Comparison of ENCODE assay signal across 9 cellular contexts in the genomic region with DNA sequence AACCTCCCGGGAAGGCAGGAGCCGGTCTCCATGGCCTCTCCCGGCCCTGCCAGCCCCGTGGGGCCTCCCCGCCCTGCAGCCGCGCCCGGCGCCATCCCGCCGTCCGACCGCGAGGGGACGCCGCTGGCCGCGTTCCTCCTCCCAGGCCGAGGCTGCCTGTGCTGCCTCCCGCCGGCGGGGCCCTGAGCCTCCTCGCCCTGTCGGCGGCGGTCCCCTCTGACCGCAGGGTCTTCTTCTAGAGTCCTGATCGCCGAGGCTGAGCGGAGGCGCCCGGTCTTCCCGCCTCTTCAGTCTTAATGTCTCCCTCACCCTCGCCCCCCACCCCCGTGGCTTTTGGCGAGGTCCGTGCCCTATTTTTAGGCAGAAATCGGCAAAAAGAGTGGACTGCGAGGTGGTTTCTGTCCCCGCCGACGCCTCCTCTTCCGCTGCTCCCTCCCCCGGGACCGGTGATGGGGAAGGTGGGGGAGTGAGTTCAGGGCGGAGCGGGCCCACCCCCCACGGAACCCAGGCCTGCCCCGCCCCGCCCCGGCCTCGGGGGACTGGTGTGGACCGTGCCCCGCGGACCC. TPM values are rescaled to one million over a fixed set of nuclear protein-coding genes. Genes with fewer than 3 reads are reported as not detected.
DNase-seq lines count a peak whose midpoint lies in the region; ATAC-seq, FAIRE-seq and TF ChIP-seq lines count a peak whose summit lies in the region.
"Had no signal": no experiment of that assay in that cellular context is flagged by ENCODE, and none has a peak within 500 bp of the region (broad histone marks: within the 10 kb centered on the region; RNA-seq: fewer than 3 reads in every experiment).

No MANE protein-coding gene starts in this region.

- TF ChIP-seq RAD21 in GM12878 (IDR thresholded peaks at IDR 0.05; ENCODE audit: insufficient read depth, low read depth, low read length), result peak; percentile 71

- POLR2A ChIA-PET in GM12878 (lab: Charles Lee), result no interaction called here

- no peaks in the 10 kb centered on the region for H3K79me2 ChIP-seq in DOHH2 (ENCODE audit: control insufficient read depth, low read length)
- no peaks in the 10 kb centered on the region for H3K79me2 ChIP-seq in GM12878 (ENCODE audit: control insufficient read depth, insufficient read depth, low read length)

- TF ChIP-seq CTCF in DOHH2 (IDR thresholded peaks at IDR 0.05; ENCODE audit: low read depth, low read length, poor library complexity, severe bottlenecking), result peak; percentile 64
- peak; percentile 66 to 84 (median 73); a peak in 5 of 6 replicates for TF ChIP-seq CTCF in GM12878 (IDR thresholded peaks at IDR 0.05 in 2 of 3, conservative IDR thresholded peaks at IDR 0.05 in 1 of 3; ENCODE audit: control insufficient read depth in 2 of 3, extremely low read depth in 1 of 3, insufficient read depth in 1 of 3, low read depth in 3 of 3, low read length in 3 of 3)

- BruUV-seq in GM12878 (replicated peaks; lab: Mats Ljungman, UMichigan), result no TSS peak

- no peaks in the 10 kb centered on the region for H3K9me2 ChIP-seq in DOHH2 (replicated peaks; ENCODE audit: control insufficient read depth, low read length)

- peaks cover 5% of the 10 kb centered on the region for H3K27me3 ChIP-seq in DOHH2 (ENCODE audit: control insufficient read depth, low read length)
- no peaks in the 10 kb centered on the region; a peak in 1 of 4 replicates for H3K27me3 ChIP-seq in GM12878 (replicated peaks in 1 of 2; ENCODE audit: control insufficient read depth in 2 of 2, insufficient read depth in 2 of 2, low read length in 1 of 2)

- TF ChIP-seq EP300 in GM12878 (IDR thresholded peaks at IDR 0.05; ENCODE audit: borderline replicate concordance in 1 of 2, control insufficient read depth in 1 of 2, low read depth in 2 of 2, low read length in 2 of 2), result no peak

- in situ Hi-C loops in SK-MEL-5 (cut with HindIII; ENCODE audit: low pct_unique_long_range_greater_than_20kb, low sequenced_read_pairs) (no loop called here), GM12878 (cut with MboI) (no loop called here)

- peaks cover 37% of the 10 kb centered on the region for H3K4me1 ChIP-seq in DOHH2 (ENCODE audit: control insufficient read depth, low read length)
- peaks cover 15% of the 10 kb centered on the region for H3K4me1 ChIP-seq in GM12878 (ENCODE audit: control insufficient read depth, insufficient read depth, low read length)

- DNase-seq in SK-MEL-5 (ENCODE audit: low read depth, low spot score) (peak; percentile 49), GM12878 (ENCODE audit: low read depth, low spot score) (no peak), iPS-NIHi7 (ENCODE audit: extremely low spot score) (peak; percentile 95)
- peak; percentile 39 for DNase-seq in stimulated activated CD8-positive, alpha-beta memory T cell treated with anti-CD3 and anti-CD28 coated beads, Interleukin-15, amount 100 ng/mL, for 24 hours (ENCODE audit: low read depth)

- intact Hi-C loops in GM12878 (cut with micrococcal nuclease; ENCODE audit: unreplicated experiment), result loop anchor here (2.0 kb wide), 1 partner anchor 66 kb away; no protein-coding TSS in a partner anchor

- peak overlapping the region; percentile 86 for H3K4me2 ChIP-seq in DOHH2 (ENCODE audit: low read length)
- peak overlapping the region; percentile 70; the same call in 1 of the 2 replicates for H3K4me2 ChIP-seq in GM12878 (ENCODE audit: control insufficient read depth, insufficient read depth)

- H3K9me3 ChIP-seq in DOHH2 (ENCODE audit: control insufficient read depth, insufficient read depth, low read length) (no peaks in the 10 kb centered on the region), GM12878 (replicated peaks; ENCODE audit: control insufficient read depth, insufficient read depth, low read length) (no peaks in the 10 kb centered on the region; the same call in 2 of the 3 replicates)

- CTCF ChIA-PET in GM12878 (lab: Yijun Ruan, JAX), result interaction anchor here (0.9 to 1.1 kb wide), 4 partner anchors 18 to 67 kb away, joined by 3 to 4 read pairs (median 3); no protein-coding TSS in a partner anchor

- RAD21 ChIA-PET in GM12878 (lab: Charles Lee; ENCODE audit: unreplicated experiment), result interaction anchor here (1.3 kb wide), 1 partner anchor 125 kb away, joined by 5 read pairs; no protein-coding TSS in a partner anchor

- peak; percentile 38 for FAIRE-seq in GM12878 (lab: Jason Lieb, UNC)

- H3K4me3 ChIP-seq in DOHH2 (ENCODE audit: low read length), result peak overlapping the region; percentile 73
- H3K4me3 ChIP-seq in GM12878, result peak overlapping the region; percentile 58

- H4K20me1 ChIP-seq in DOHH2 (ENCODE audit: control insufficient read depth, insufficient read depth, low read depth, low read length), result no peaks in the 10 kb centered on the region
- no peaks in the 10 kb centered on the region for H4K20me1 ChIP-seq in GM12878 (ENCODE audit: control insufficient read depth, insufficient read depth)

- SMC1A ChIA-PET in GM12878 (lab: Charles Lee; ENCODE audit: uncharacterized antibody, unreplicated experiment), result no interaction called here

- no peak for TF ChIP-seq POLR2A in GM12878 (IDR thresholded peaks at IDR 0.05; ENCODE audit: low read depth, low read length)

- H3K9ac ChIP-seq in GM12878 (ENCODE audit: control insufficient read depth, insufficient read depth, low read length), result no peak overlapping the region

- ATAC-seq in HG03066 (IDR thresholded peaks at IDR 0.05; ENCODE audit: low read depth, unreplicated experiment), result peak; percentile 55
- peak; percentile 91 for ATAC-seq in GM12878
- no peak for ATAC-seq in GM19452 (IDR thresholded peaks at IDR 0.05; ENCODE audit: unreplicated experiment)
- no peak for ATAC-seq in GM18870 (IDR thresholded peaks at IDR 0.05; ENCODE audit: unreplicated experiment)

- 1% methylated on average over 32 of the region's 55 CpGs for WGBS in GM12878 (ENCODE audit: insufficient coverage, insufficient replicate concordance, low lambda C conversion rate, missing lambda C conversion rate)

- H3K36me3 ChIP-seq in DOHH2 (ENCODE audit: control insufficient read depth, low read length), result no peaks in the 10 kb centered on the region
- no peaks in the 10 kb centered on the region for H3K36me3 ChIP-seq in GM12878 (ENCODE audit: control insufficient read depth in 2 of 2, insufficient read depth in 2 of 2, low read length in 1 of 2)

- H3K27ac ChIP-seq in DOHH2 (ENCODE audit: low read depth, low read length) (no peak overlapping the region), GM12878 (ENCODE audit: control insufficient read depth, insufficient read depth) (no peak overlapping the region)

- H3F3A ChIP-seq in DOHH2 (ENCODE audit: control insufficient read depth, insufficient read depth), result no peaks in the 10 kb centered on the region

- peak overlapping the region; percentile 49 for H2AFZ ChIP-seq in GM12878 (ENCODE audit: control insufficient read depth, low read depth, low read length)

RNA-seq across cellular contexts. Expression of gene CPNE7, which starts 0.8 kb away (rescaled TPM):
- 0.58 TPM in 1 of 2 replicates, not detected in the other for total RNA-seq in SK-MEL-5 (2014; rRNA removed; shearing (Covaris generic))
- not detected in 2 replicates for polyA plus RNA-seq in SK-MEL-5 (2015; cell fraction: cytosol; rRNA removed)
- polyA plus RNA-seq in SK-MEL-5 (2015; cell fraction: nucleus; rRNA removed), result 6.1 TPM in 1 of 2 replicates, not detected in the other
- 55.5 and 58.7 TPM in 2 replicates for total RNA-seq in GM12878 (2013; cell fraction: nucleolus; rRNA removed)
- total RNA-seq in GM12878 (2014; rRNA removed) (22.5 and 23.4 TPM in 2 replicates), GM12878 (2014; rRNA removed; fragmentation: Illumina TruSeq; extraction: Trizol) (13.1 and 13.5 TPM in 2 replicates), GM12878 (2021) (39.6 and 46.9 TPM in 2 replicates)
- 2.9 TPM for polyA plus RNA-seq in GM12878 (2011; ENCODE audit: low read depth)
- polyA plus RNA-seq in GM12878 (2011; rRNA removed) (6.1 and 7.4 TPM in 2 replicates), GM12878 (2014; fragmentation: Illumina TruSeq; extraction: Trizol) (16.5 and 17.5 TPM in 2 replicates), GM12878 (2014; fragmentation: Nextera tagmentation; extraction: Ambion mirVana) (1 to 10 TPM in 1 of 2 experiments, under 1 TPM in 1; 0.29 to 1.1 TPM), GM12878 (2014; rRNA removed) (39.7 and 49.2 TPM in 2 replicates), GM12878 (2016; fragmentation: Nextera tagmentation; extraction: Ambion mirVana) (10 to 100 TPM; 17.6 to 19.7 TPM)
- 5.6 and 10.3 TPM in 2 replicates for polyA plus RNA-seq in GM12878 (2011; cell fraction: cytosol; rRNA removed)
- polyA plus RNA-seq in GM12878 (2011; cell fraction: nucleus; rRNA removed), result 210 and 211 TPM in 2 replicates
- polyA plus RNA-seq in GM12878 (2012), result 8.5 and 9.2 TPM in 2 replicates
- polyA minus RNA-seq in GM12878 (2011; rRNA and poly(A)+ RNA removed), result 1.2 and 1.4 TPM in 2 replicates
- polyA minus RNA-seq in GM12878 (2011; cell fraction: cytosol; rRNA and poly(A)+ RNA removed), result 3.2 TPM in 1 of 2 replicates, not detected in the other
- polyA minus RNA-seq in GM12878 (2011; cell fraction: nucleus; rRNA and poly(A)+ RNA removed), result 5.8 and 6.4 TPM in 2 replicates

RNA-seq across cellular contexts. Expression of gene RPL13, which starts 14.3 kb away (rescaled TPM):
- 2,970 and 3,073 TPM in 2 replicates for total RNA-seq in SK-MEL-5 (2014; rRNA removed; shearing (Covaris generic))
- 4,090 and 4,787 TPM in 2 replicates for polyA plus RNA-seq in SK-MEL-5 (2015; cell fraction: cytosol; rRNA removed)
- 1,125 and 1,141 TPM in 2 replicates for polyA plus RNA-seq in SK-MEL-5 (2015; cell fraction: nucleus; rRNA removed)
- 555 and 566 TPM in 2 replicates for total RNA-seq in GM12878 (2013; cell fraction: nucleolus; rRNA removed)
- total RNA-seq in GM12878 (2014; rRNA removed), result 7,892 and 9,428 TPM in 2 replicates
- 2,108 and 2,400 TPM in 2 replicates for total RNA-seq in GM12878 (2014; rRNA removed; fragmentation: Illumina TruSeq; extraction: Trizol)
- total RNA-seq in GM12878 (2021), result 4,034 and 4,132 TPM in 2 replicates
- 2,666 TPM for polyA plus RNA-seq in GM12878 (2011; ENCODE audit: low read depth)
- 1,025 and 2,315 TPM in 2 replicates for polyA plus RNA-seq in GM12878 (2011; rRNA removed)
- polyA plus RNA-seq in GM12878 (2011; cell fraction: cytosol; rRNA removed), result 3,460 and 6,315 TPM in 2 replicates
- 1,880 and 1,959 TPM in 2 replicates for polyA plus RNA-seq in GM12878 (2011; cell fraction: nucleus; rRNA removed)
- 4,925 and 6,484 TPM in 2 replicates for polyA plus RNA-seq in GM12878 (2012)
- 872 and 1,693 TPM in 2 replicates for polyA plus RNA-seq in GM12878 (2014; fragmentation: Illumina TruSeq; extraction: Trizol)
- polyA plus RNA-seq in GM12878 (2014; fragmentation: Nextera tagmentation; extraction: Ambion mirVana), result 1,000 to 10,000 TPM in 1 of 2 experiments, 100 to 1,000 TPM in 1; 386 to 1,247 TPM
- 6,764 and 8,907 TPM in 2 replicates for polyA plus RNA-seq in GM12878 (2014; rRNA removed)
- 1,000 to 10,000 TPM; 2,572 to 2,650 TPM for polyA plus RNA-seq in GM12878 (2016; fragmentation: Nextera tagmentation; extraction: Ambion mirVana)
- 392 and 1,069 TPM in 2 replicates for polyA minus RNA-seq in GM12878 (2011; rRNA and poly(A)+ RNA removed)
- polyA minus RNA-seq in GM12878 (2011; cell fraction: cytosol; rRNA and poly(A)+ RNA removed), result 929 and 1,175 TPM in 2 replicates
- polyA minus RNA-seq in GM12878 (2011; cell fraction: nucleus; rRNA and poly(A)+ RNA removed), result 344 and 499 TPM in 2 replicates

RNA-seq across cellular contexts. Expression of gene DPEP1, which starts 38.7 kb away (rescaled TPM):
- 0.53 and 0.88 TPM in 2 replicates for total RNA-seq in SK-MEL-5 (2014; rRNA removed; shearing (Covaris generic))
- 0.25 and 2.6 TPM in 2 replicates for polyA plus RNA-seq in SK-MEL-5 (2015; cell fraction: cytosol; rRNA removed)
- 11.7 and 27.7 TPM in 2 replicates for polyA plus RNA-seq in SK-MEL-5 (2015; cell fraction: nucleus; rRNA removed)
- total RNA-seq in GM12878 (2013; cell fraction: nucleolus; rRNA removed), result not detected in 2 replicates
- total RNA-seq in GM12878 (2014; rRNA removed) (not detected in 2 replicates), GM12878 (2014; rRNA removed; fragmentation: Illumina TruSeq; extraction: Trizol) (not detected in 2 replicates), GM12878 (2021) (not detected in 2 replicates)
- not detected for polyA plus RNA-seq in GM12878 (2011; ENCODE audit: low read depth)
- polyA plus RNA-seq in GM12878 (2011; rRNA removed) (not detected in 2 replicates), GM12878 (2014; fragmentation: Illumina TruSeq; extraction: Trizol) (not detected in 2 replicates), GM12878 (2014; fragmentation: Nextera tagmentation; extraction: Ambion mirVana) (not detected), GM12878 (2014; rRNA removed) (not detected in 2 replicates), GM12878 (2016; fragmentation: Nextera tagmentation; extraction: Ambion mirVana) (not detected)
- polyA plus RNA-seq in GM12878 (2011; cell fraction: cytosol; rRNA removed), result not detected in 2 replicates
- polyA plus RNA-seq in GM12878 (2011; cell fraction: nucleus; rRNA removed), result 0.34 and 0.47 TPM in 2 replicates
- not detected in 2 replicates for polyA plus RNA-seq in GM12878 (2012)
- polyA minus RNA-seq in GM12878 (2011; rRNA and poly(A)+ RNA removed), result not detected in 2 replicates
- polyA minus RNA-seq in GM12878 (2011; cell fraction: cytosol; rRNA and poly(A)+ RNA removed), result not detected in 2 replicates
- not detected in 2 replicates for polyA minus RNA-seq in GM12878 (2011; cell fraction: nucleus; rRNA and poly(A)+ RNA removed)
- total RNA-seq: activated CD8-positive, alpha-beta memory T cell treated with anti-CD3 and anti-CD28 coated beads for 36 hours had no signal

Comparison
In these comparisons a context has a peak if more than half of its experiments do, and no peak if none do; other contexts are left out.
1. ATAC-seq: peak in HG03066 (single experiment) and GM12878 (single experiment); none in GM19452 (single experiment) and GM18870 (single experiment).